ENCODE assay signal across 7 cellular contexts in the genomic region with DNA sequence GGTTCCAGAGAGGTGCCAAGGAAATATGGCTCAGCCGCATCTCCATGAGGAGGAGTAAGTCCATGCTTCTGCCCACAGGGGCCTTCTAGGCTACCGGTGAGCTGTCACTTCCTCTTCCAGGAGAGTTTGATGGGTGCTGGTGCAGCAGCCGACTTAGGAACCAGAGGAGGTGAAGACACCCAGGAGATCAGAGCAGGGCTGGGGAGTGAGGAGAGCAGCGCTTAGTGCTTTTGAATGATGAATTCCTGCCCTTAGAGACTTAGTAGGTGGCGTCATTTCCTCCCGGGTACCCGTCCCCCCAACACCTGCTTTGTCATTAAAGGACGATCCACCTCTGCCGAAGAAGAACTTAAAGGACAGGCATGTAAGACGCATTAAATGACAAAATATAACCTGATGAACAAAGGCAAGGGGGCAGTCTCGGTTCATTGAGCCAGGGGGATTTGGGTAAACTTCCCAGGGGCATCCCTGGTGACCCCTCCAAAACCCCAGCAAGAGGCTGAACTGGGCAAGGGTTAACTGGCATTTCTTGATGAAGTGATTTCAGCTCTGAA.
DNase-seq lines count a peak whose midpoint lies in the region; ATAC-seq and TF ChIP-seq lines count a peak whose summit lies in the region.

No MANE protein-coding gene starts in this region.

- H3K9me3 ChIP-seq in PC-3 (ENCODE audit: low read length) (no peaks in the 10 kb centered on the region), aorta (ENCODE audit: control insufficient read depth, low read length) (no peaks in the 10 kb centered on the region)

- 91 to 93% methylated on average over 11 of the region's 11 CpGs for WGBS in aorta, 2 donors

- no peaks in the 10 kb centered on the region for H3F3A ChIP-seq in PC-3 (ENCODE audit: low read length, unreplicated experiment)

- no TSS peak for BruUV-seq in PC-3 (replicated peaks; lab: Mats Ljungman, UMichigan)

- H3K36me3 ChIP-seq in PC-3 (ENCODE audit: low read depth, low read length) (no peaks in the 10 kb centered on the region), aorta (ENCODE audit: control insufficient read depth in 1 of 2, insufficient read depth in 2 of 2, low read length in 1 of 2) (no peaks in the 10 kb centered on the region)

- H3K27ac ChIP-seq in PC-3 (ENCODE audit: low read length) (no peak overlapping the region), aorta (ENCODE audit: low read depth in 1 of 2, low read length in 2 of 2) (no peak overlapping the region)

- peaks cover 7% of the 10 kb centered on the region for H3K4me1 ChIP-seq in PC-3 (ENCODE audit: insufficient read depth, low read length)
- no peaks in the 10 kb centered on the region for H3K4me1 ChIP-seq in aorta (ENCODE audit: control insufficient read depth in 1 of 2, insufficient read depth in 2 of 2, low read length in 2 of 2)

- H3K27me3 ChIP-seq in PC-3 (ENCODE audit: low read length) (no peaks in the 10 kb centered on the region), aorta (ENCODE audit: control insufficient read depth in 1 of 2, insufficient read depth in 2 of 2, low read length in 1 of 2) (no peaks in the 10 kb centered on the region)

- intact Hi-C loops in PC-3 (cut with micrococcal nuclease) (no loop called here), aorta (cut with DNase I) (no loop called here)

- peak overlapping the region; percentile 35; the same call in 1 of the 2 replicates for H3K9ac ChIP-seq in PC-3 (ENCODE audit: low read length)

- TF ChIP-seq CTCF in PC-3 (conservative IDR thresholded peaks at IDR 0.05; ENCODE audit: low read depth, low read length) = no peak
- no peak for TF ChIP-seq CTCF in epithelial cell of proximal tubule (conservative IDR thresholded peaks at IDR 0.05; ENCODE audit: low read depth, low read length)

- no peaks in the 10 kb centered on the region for H3K9me2 ChIP-seq in PC-3 (replicated peaks; ENCODE audit: low read length)

- DNase-seq in PC-3 (no peak), epithelial cell of proximal tubule (ENCODE audit: low read depth) (no peak), MV-4-11 (lab: John Stamatoyannopoulos, UW) (no peak), aorta (no peak)
- peak; percentile 29 for DNase-seq in stimulated activated CD8-positive, alpha-beta memory T cell treated with anti-CD3 and anti-CD28 coated beads, Interleukin-4, amount 100 ng/mL, for 48 hours

- H3K79me2 ChIP-seq in PC-3 (ENCODE audit: low read length) = no peaks in the 10 kb centered on the region

- peak overlapping the region; percentile 95 for H3K4me2 ChIP-seq in PC-3 (ENCODE audit: low read length)

- ATAC-seq in GM21723 (IDR thresholded peaks at IDR 0.05; ENCODE audit: unreplicated experiment) = peak; percentile 43
- ATAC-seq in PC-3 = no peak
- ATAC-seq in GM18867 (IDR thresholded peaks at IDR 0.05; ENCODE audit: unreplicated experiment) = no peak
- ATAC-seq in aorta (ENCODE audit: low FRiP score) = no peak

- H4K20me1 ChIP-seq in PC-3 (ENCODE audit: low read length) = no peaks in the 10 kb centered on the region

- POLR2A ChIA-PET in PC-3 (lab: Charles Lee; ENCODE audit: unreplicated experiment) = no interaction called here

- peak overlapping the region; percentile 99 for H2AFZ ChIP-seq in PC-3 (ENCODE audit: low read length)

- CTCF ChIA-PET in PC-3 (lab: Charles Lee) = no interaction called here

- H3K4me3 ChIP-seq in PC-3 (ENCODE audit: low read length) (peak overlapping the region; percentile 70), epithelial cell of proximal tubule (ENCODE audit: low read depth, low read length) (peak overlapping the region; percentile 46), aorta (ENCODE audit: low read length in 2 of 2) (no peak overlapping the region)

Comparison
In these comparisons a context has a peak if more than half of its experiments do, and no peak if none do; other contexts are left out.
1. H3K4me3 ChIP-seq: peak in PC-3 (single experiment) and epithelial cell of proximal tubule (single experiment); none in aorta (0 of 2).